In genomic region chr9:120971938-120972337, GRCh38 we compare ENCODE assay signal across 20 cellular contexts. TPM values are rescaled to one million over a fixed set of nuclear protein-coding genes. Genes with fewer than 3 reads are reported as not detected.
DNase-seq lines count a peak whose midpoint lies in the region; ATAC-seq and TF ChIP-seq lines count a peak whose summit lies in the region.
"Had no signal": no experiment of that assay in that cellular context is flagged by ENCODE, and none has a peak within 500 bp of the region (broad histone marks: within the 10 kb centered on the region; RNA-seq: fewer than 3 reads in every experiment).

No MANE protein-coding gene starts in this region.

- no peaks in the 10 kb centered on the region for H3K27me3 ChIP-seq in MM.1S (replicated peaks; ENCODE audit: insufficient read depth, low read length)
- H3K27me3 ChIP-seq in SJCRH30: no peaks in the 10 kb centered on the region
- H3K27me3 ChIP-seq in smooth muscle cell (ENCODE audit: low read depth): no peaks in the 10 kb centered on the region
- H3K27me3 ChIP-seq in colonic mucosa: no peaks in the 10 kb centered on the region
- H3K27me3 ChIP-seq in CD8-positive, alpha-beta memory T cell (ENCODE audit: insufficient read depth, low read length, poor library complexity, severe bottlenecking): no peaks in the 10 kb centered on the region
- H3K27me3 ChIP-seq: MG63 had no signal

- no peaks in the 10 kb centered on the region for H3K9me2 ChIP-seq in MM.1S (replicated peaks; ENCODE audit: insufficient read depth, low read length)

- H3K9ac ChIP-seq in MM.1S (ENCODE audit: low read length): no peak overlapping the region
- no peak overlapping the region for H3K9ac ChIP-seq in smooth muscle cell (ENCODE audit: low read depth)
- H3K9ac ChIP-seq in colonic mucosa (ENCODE audit: low read depth in 2 of 2, low read length in 2 of 2): no peak overlapping the region

- H3K27ac ChIP-seq in MM.1S (ENCODE audit: low read length) (no peak overlapping the region), SJCRH30 (peak overlapping the region; percentile 44), smooth muscle cell (ENCODE audit: low read depth) (no peak overlapping the region), colonic mucosa (no peak overlapping the region)
- no peak overlapping the region for H3K27ac ChIP-seq in CD8-positive, alpha-beta memory T cell (ENCODE audit: low read depth, low read length)
- H3K27ac ChIP-seq: C4-2B, SK-N-MC had no signal

- H3K79me2 ChIP-seq in MM.1S (ENCODE audit: low read length) (no peaks in the 10 kb centered on the region), smooth muscle cell (ENCODE audit: low read depth) (no peaks in the 10 kb centered on the region)

- POLR2A ChIA-PET in CD8-positive, alpha-beta memory T cell (lab: Charles Lee): no interaction called here

- no peaks in the 10 kb centered on the region for H3K27me3 Mint-ChIP-seq in activated naive CD8-positive, alpha-beta T cell treated with anti-CD3 and anti-CD28 coated beads, Interleukin-2, amount 50 U/mL, for 24 hours
- no peaks in the 10 kb centered on the region for H3K27me3 Mint-ChIP-seq in activated naive CD8-positive, alpha-beta T cell treated with anti-CD3 and anti-CD28 coated beads for 36 hours
- no peaks in the 10 kb centered on the region for H3K27me3 Mint-ChIP-seq in stimulated activated naive B cell treated with anti-CD40 and anti-IgM and Interleukin-4, amounts not matched to agents 10 μg/mL and 1 μg/mL and 100 μg/mL, for 72 hours
- no peaks in the 10 kb centered on the region for H3K27me3 Mint-ChIP-seq in CD8-positive, alpha-beta memory T cell

- CTCF ChIA-PET in CD8-positive, alpha-beta memory T cell (lab: Charles Lee): interaction anchor here (1.0 to 1.8 kb wide), 3 partner anchors 10 to 216 kb away, joined by 3 to 8 read pairs (median 3); no protein-coding TSS in a partner anchor

- intact Hi-C loops in colonic mucosa (cut with DNase I): no loop called here

- no peaks in the 10 kb centered on the region for H4K20me1 ChIP-seq in MM.1S (ENCODE audit: insufficient read depth, low read length)
- no peaks in the 10 kb centered on the region for H4K20me1 ChIP-seq in smooth muscle cell (ENCODE audit: low read depth)

- H3K4me2 ChIP-seq in MM.1S (ENCODE audit: low read depth, low read length) (no peak overlapping the region; the same call in 1 of the 2 replicates), smooth muscle cell (no peak overlapping the region)

- peak overlapping the region; percentile 24 for H3K27ac Mint-ChIP-seq in activated naive CD8-positive, alpha-beta T cell treated with anti-CD3 and anti-CD28 coated beads, Interleukin-2, amount 50 U/mL, for 24 hours
- H3K27ac Mint-ChIP-seq in activated naive CD8-positive, alpha-beta T cell treated with anti-CD3 and anti-CD28 coated beads for 36 hours: no peak overlapping the region
- H3K27ac Mint-ChIP-seq in stimulated activated naive B cell treated with anti-CD40 and anti-IgM and Interleukin-4, amounts not matched to agents 10 μg/mL and 1 μg/mL and 100 μg/mL, for 72 hours: no peak overlapping the region
- H3K27ac Mint-ChIP-seq in CD8-positive, alpha-beta memory T cell: no peak overlapping the region
- H3K27ac Mint-ChIP-seq: HFFc6 had no signal

- peaks cover 16% of the 10 kb centered on the region for H3K4me1 ChIP-seq in MM.1S (ENCODE audit: low read length)
- peaks cover 38% of the 10 kb centered on the region for H3K4me1 ChIP-seq in SJCRH30
- peaks cover 5% of the 10 kb centered on the region for H3K4me1 ChIP-seq in smooth muscle cell (ENCODE audit: low read depth)
- H3K4me1 ChIP-seq in colonic mucosa: no peaks in the 10 kb centered on the region
- peaks cover 13% of the 10 kb centered on the region for H3K4me1 ChIP-seq in CD8-positive, alpha-beta memory T cell (ENCODE audit: insufficient read depth, low read length)

- H3K36me3 Mint-ChIP-seq in activated naive CD8-positive, alpha-beta T cell treated with anti-CD3 and anti-CD28 coated beads, Interleukin-2, amount 50 U/mL, for 24 hours (ENCODE audit: low read depth): no peaks in the 10 kb centered on the region
- no peaks in the 10 kb centered on the region for H3K36me3 Mint-ChIP-seq in activated naive CD8-positive, alpha-beta T cell treated with anti-CD3 and anti-CD28 coated beads for 36 hours
- peaks cover 2 to 4% of the 10 kb centered on the region in 2 donors for H3K36me3 Mint-ChIP-seq in stimulated activated naive B cell treated with anti-CD40 and anti-IgM and Interleukin-4, amounts not matched to agents 10 μg/mL and 1 μg/mL and 100 μg/mL, for 72 hours
- H3K36me3 Mint-ChIP-seq in CD8-positive, alpha-beta memory T cell: peaks cover 0 to 3% (median 0%) of the 10 kb centered on the region in 3 donors

- H3K9me3 ChIP-seq in MM.1S (replicated peaks; ENCODE audit: insufficient read depth, low read length): no peaks in the 10 kb centered on the region
- no peaks in the 10 kb centered on the region for H3K9me3 ChIP-seq in SJCRH30 (replicated peaks)
- no peaks in the 10 kb centered on the region for H3K9me3 ChIP-seq in smooth muscle cell (replicated peaks; ENCODE audit: low read depth)
- no peaks in the 10 kb centered on the region for H3K9me3 ChIP-seq in colonic mucosa
- no peaks in the 10 kb centered on the region for H3K9me3 ChIP-seq in CD8-positive, alpha-beta memory T cell (ENCODE audit: low read length)
- H3K9me3 ChIP-seq: MG63 had no signal

- no peak for DNase-seq in activated naive CD8-positive, alpha-beta T cell treated with anti-CD3 and anti-CD28 coated beads, Interleukin-2, amount 50 U/mL, for 24 hours
- DNase-seq in activated naive CD8-positive, alpha-beta T cell treated with anti-CD3 and anti-CD28 coated beads for 36 hours: no peak
- peak; percentile 20 for DNase-seq in MM.1S
- no peak for DNase-seq in SJCRH30
- DNase-seq in stimulated activated naive B cell treated with anti-CD40 and anti-IgM and Interleukin-4, amounts not matched to agents 10 μg/mL and 1 μg/mL and 100 μg/mL, for 72 hours: no peak
- no peak for DNase-seq in smooth muscle cell (lab: John Stamatoyannopoulos, UW; ENCODE audit: unreplicated experiment)
- no peak for DNase-seq in colonic mucosa
- no peak for DNase-seq in CD8-positive, alpha-beta memory T cell
- DNase-seq: COR-L47, EL, GOT3, HFFc6, MG63, NCI-H1105, NCI-H1694 treated with DMSO at 0.1 percent for 48 hours, NCI-H2171, NCI-H748 treated with DMSO at 0.1 percent for 48 hours had no signal

- H3F3A ChIP-seq in MM.1S (ENCODE audit: insufficient read depth, low read length) (no peaks in the 10 kb centered on the region), smooth muscle cell (ENCODE audit: low read depth) (peaks cover 4% of the 10 kb centered on the region)

- H3K4me1 Mint-ChIP-seq in activated naive CD8-positive, alpha-beta T cell treated with anti-CD3 and anti-CD28 coated beads, Interleukin-2, amount 50 U/mL, for 24 hours: peaks cover 22% of the 10 kb centered on the region
- peaks cover 19% of the 10 kb centered on the region for H3K4me1 Mint-ChIP-seq in activated naive CD8-positive, alpha-beta T cell treated with anti-CD3 and anti-CD28 coated beads for 36 hours
- H3K4me1 Mint-ChIP-seq in stimulated activated naive B cell treated with anti-CD40 and anti-IgM and Interleukin-4, amounts not matched to agents 10 μg/mL and 1 μg/mL and 100 μg/mL, for 72 hours: peaks cover 5 to 12% of the 10 kb centered on the region in 2 donors
- peaks cover 13 to 19% (median 18%) of the 10 kb centered on the region in 3 donors for H3K4me1 Mint-ChIP-seq in CD8-positive, alpha-beta memory T cell

- TF ChIP-seq CTCF in MM.1S (IDR thresholded peaks at IDR 0.05; ENCODE audit: low read length): no peak
- TF ChIP-seq CTCF in smooth muscle cell (IDR thresholded peaks at IDR 0.05; ENCODE audit: borderline replicate concordance, insufficient read depth, poor library complexity, severe bottlenecking): no peak
- TF ChIP-seq CTCF in colonic mucosa (IDR thresholded peaks at IDR 0.05): no peak

- H3K4me3 Mint-ChIP-seq in activated naive CD8-positive, alpha-beta T cell treated with anti-CD3 and anti-CD28 coated beads, Interleukin-2, amount 50 U/mL, for 24 hours: no peak overlapping the region
- H3K4me3 Mint-ChIP-seq in activated naive CD8-positive, alpha-beta T cell treated with anti-CD3 and anti-CD28 coated beads for 36 hours: no peak overlapping the region
- H3K4me3 Mint-ChIP-seq in stimulated activated naive B cell treated with anti-CD40 and anti-IgM and Interleukin-4, amounts not matched to agents 10 μg/mL and 1 μg/mL and 100 μg/mL, for 72 hours: no peak overlapping the region
- H3K4me3 Mint-ChIP-seq in CD8-positive, alpha-beta memory T cell: no peak overlapping the region
- H3K4me3 Mint-ChIP-seq: HFFc6 had no signal

- no peaks in the 10 kb centered on the region for H3K9me3 Mint-ChIP-seq in activated naive CD8-positive, alpha-beta T cell treated with anti-CD3 and anti-CD28 coated beads, Interleukin-2, amount 50 U/mL, for 24 hours
- H3K9me3 Mint-ChIP-seq in activated naive CD8-positive, alpha-beta T cell treated with anti-CD3 and anti-CD28 coated beads for 36 hours: no peaks in the 10 kb centered on the region
- H3K9me3 Mint-ChIP-seq in stimulated activated naive B cell treated with anti-CD40 and anti-IgM and Interleukin-4, amounts not matched to agents 10 μg/mL and 1 μg/mL and 100 μg/mL, for 72 hours: no peaks in the 10 kb centered on the region
- H3K9me3 Mint-ChIP-seq in CD8-positive, alpha-beta memory T cell: no peaks in the 10 kb centered on the region
- H3K9me3 Mint-ChIP-seq: HFFc6 had no signal

- H2AFZ ChIP-seq in MM.1S (ENCODE audit: low read length): 0 out of 2 replicates have a peak overlapping the region, but pooled peaks have one; percentile 25
- H2AFZ ChIP-seq in smooth muscle cell (ENCODE audit: low read depth): no peak overlapping the region

- H3K36me3 ChIP-seq in MM.1S (replicated peaks; ENCODE audit: insufficient read depth, low read length): no peaks in the 10 kb centered on the region
- H3K36me3 ChIP-seq in SJCRH30: no peaks in the 10 kb centered on the region
- no peaks in the 10 kb centered on the region for H3K36me3 ChIP-seq in smooth muscle cell (ENCODE audit: low read depth)
- H3K36me3 ChIP-seq in colonic mucosa: no peaks in the 10 kb centered on the region
- no peaks in the 10 kb centered on the region for H3K36me3 ChIP-seq in CD8-positive, alpha-beta memory T cell (ENCODE audit: insufficient read depth, low read length)
- H3K36me3 ChIP-seq: MG63 had no signal

- H3K4me3 ChIP-seq in MM.1S (ENCODE audit: low read length) (no peak overlapping the region), SJCRH30 (no peak overlapping the region), smooth muscle cell (no peak overlapping the region), colonic mucosa (no peak overlapping the region)
- no peak overlapping the region for H3K4me3 ChIP-seq in CD8-positive, alpha-beta memory T cell (ENCODE audit: low read length)
- H3K4me3 ChIP-seq: MG63, SK-N-MC had no signal

- ATAC-seq in activated naive CD8-positive, alpha-beta T cell treated with anti-CD3 and anti-CD28 coated beads, Interleukin-2, amount 50 U/mL, for 24 hours: no peak
- ATAC-seq in stimulated activated naive B cell treated with anti-CD40 and anti-IgM and Interleukin-4, amounts not matched to agents 10 μg/mL and 1 μg/mL and 100 μg/mL, for 72 hours (replicated peaks): peak; percentile 76 to 80
- ATAC-seq: Panc1 had no signal

RNA-seq across cellular contexts. Expression of gene TRAF1, which starts 45.3 kb away (rescaled TPM):
- total RNA-seq in activated naive CD8-positive, alpha-beta T cell treated with anti-CD3 and anti-CD28 coated beads for 36 hours: 100 to 1,000 TPM; 169 to 170 TPM
- total RNA-seq in SJCRH30 (2014; rRNA removed; shearing (Covaris generic)): 0.25 and 0.26 TPM in 2 replicates
- total RNA-seq in smooth muscle cell: 5.4 and 5.9 TPM in 2 replicates
- 2.9 and 4.6 TPM in 2 replicates for polyA plus RNA-seq in smooth muscle cell
- total RNA-seq in colonic mucosa: 1 to 10 TPM; 1.5 to 3.1 TPM
- 100 to 1,000 TPM; 316 to 322 TPM for total RNA-seq in CD8-positive, alpha-beta memory T cell
- 12.1 TPM for polyA plus RNA-seq in CD8-positive, alpha-beta memory T cell

Comparison
In these comparisons a context has a peak if more than half of its experiments do, and no peak if none do; other contexts are left out.
1. RNA of gene TRAF1, which starts 45.3 kb away (total RNA-seq): 316 to 322 TPM in CD8-positive, alpha-beta memory T cell and 169 to 170 TPM in activated naive CD8-positive, alpha-beta T cell treated with anti-CD3 and anti-CD28 coated beads for 36 hours; 5.4 to 5.9 TPM in smooth muscle cell, 1.5 to 3.1 TPM in colonic mucosa and 0.25 to 0.26 TPM in SJCRH30; every median in the first group is over 10 times any median in the second.